Comparison of ENCODE assay signal across 14 cellular contexts in genomic region chr7:45919231-45919825, GRCh38. TPM values are rescaled to one million over a fixed set of nuclear protein-coding genes. Genes with fewer than 3 reads are reported as not detected.
DNase-seq lines count a peak whose midpoint lies in the region; ATAC-seq and TF ChIP-seq lines count a peak whose summit lies in the region.
"Had no signal": no experiment of that assay in that cellular context is flagged by ENCODE, and none has a peak within 500 bp of the region (broad histone marks: within the 10 kb centered on the region; RNA-seq: fewer than 3 reads in every experiment).

No MANE protein-coding gene starts in this region.

- WGBS in psoas muscle, 3 donors: 9 to 15% (median 10%) methylated on average over 10 of the region's 10 CpGs

- H3K9me3 ChIP-seq in CD4-positive, alpha-beta memory T cell (ENCODE audit: control insufficient read depth in 1 of 2, low read length in 2 of 2): no peaks in the 10 kb centered on the region
- H3K9me3 ChIP-seq in MM.1S (replicated peaks; ENCODE audit: insufficient read depth, low read length): no peaks in the 10 kb centered on the region
- H3K9me3 ChIP-seq in psoas muscle: no peaks in the 10 kb centered on the region
- H3K9me3 ChIP-seq: mucosa of descending colon had no signal

- no peaks in the 10 kb centered on the region for H3K79me2 ChIP-seq in MM.1S (ENCODE audit: low read length)

- no peak overlapping the region for H3K27ac Mint-ChIP-seq in CD4-positive, alpha-beta memory T cell
- H3K27ac Mint-ChIP-seq in effector memory CD8-positive, alpha-beta T cell: no peak overlapping the region

- H3K4me3 Mint-ChIP-seq in CD4-positive, alpha-beta memory T cell: peak overlapping the region in 7 of 8 donors; percentile 75 to 89 (median 81)
- H3K4me3 Mint-ChIP-seq in effector memory CD8-positive, alpha-beta T cell: peak overlapping the region in 1 of 2 donors; percentile 19

- CTCF ChIA-PET in CD4-positive, alpha-beta memory T cell (lab: Charles Lee; ENCODE audit: partially characterized antibody): interaction anchor here (1.0 to 3.2 kb wide), 10 partner anchors 15 to 1173 kb away, joined by 3 to 12 read pairs (median 7); no protein-coding TSS in a partner anchor

- H3K27ac ChIP-seq in CD4-positive, alpha-beta memory T cell (ENCODE audit: low read depth, low read length): no peak overlapping the region
- peak overlapping the region; percentile 30; the same call in 1 of the 2 replicates for H3K27ac ChIP-seq in MM.1S (ENCODE audit: low read length)
- H3K27ac ChIP-seq in psoas muscle: no peak overlapping the region
- H3K27ac ChIP-seq: epithelial cell of prostate had no signal

- no peak for ATAC-seq in psoas muscle
- ATAC-seq in effector memory CD8-positive, alpha-beta T cell (replicated peaks): no peak
- ATAC-seq: mucosa of descending colon had no signal

- peaks cover 30 to 38% of the 10 kb centered on the region in 2 donors for H3K27me3 Mint-ChIP-seq in CD4-positive, alpha-beta memory T cell
- peaks cover 42 to 79% of the 10 kb centered on the region in 2 donors for H3K27me3 Mint-ChIP-seq in effector memory CD8-positive, alpha-beta T cell

- intact Hi-C loops in CD4-positive, alpha-beta memory T cell (cut with micrococcal nuclease): loop anchor here (5.0 kb wide), 1 partner anchor 1898 kb away; no protein-coding TSS in a partner anchor
- intact Hi-C loops in psoas muscle (cut with DNase I): loop anchor here (2.0 to 10.0 kb wide), 2 partner anchors 433 to 435 kb away; no protein-coding TSS in a partner anchor

- peaks cover 9% of the 10 kb centered on the region for H3K27me3 ChIP-seq in CD4-positive, alpha-beta memory T cell (ENCODE audit: insufficient read depth, low read length)
- H3K27me3 ChIP-seq in MM.1S (replicated peaks; ENCODE audit: insufficient read depth, low read length): no peaks in the 10 kb centered on the region
- peaks cover 0 to 59% (median 16%) of the 10 kb centered on the region in 3 donors for H3K27me3 ChIP-seq in psoas muscle (ENCODE audit: insufficient read depth in 3 of 3, low read length in 2 of 3)
- peaks cover 48% of the 10 kb centered on the region for H3K27me3 ChIP-seq in H7 (ENCODE audit: control insufficient read depth, insufficient read depth, low read length)

- POLR2A ChIA-PET in CD4-positive, alpha-beta memory T cell (lab: Charles Lee; ENCODE audit: partially characterized antibody): interaction anchor here (1.5 kb wide), 1 partner anchor 21 kb away, joined by 5 read pairs; no protein-coding TSS in a partner anchor

- peaks cover 23% of the 10 kb centered on the region for H3F3A ChIP-seq in MM.1S (ENCODE audit: insufficient read depth, low read length)

- H3K9me3 Mint-ChIP-seq in CD4-positive, alpha-beta memory T cell: no peaks in the 10 kb centered on the region
- no peaks in the 10 kb centered on the region for H3K9me3 Mint-ChIP-seq in effector memory CD8-positive, alpha-beta T cell

- H3K9me2 ChIP-seq in MM.1S (replicated peaks; ENCODE audit: insufficient read depth, low read length): no peaks in the 10 kb centered on the region

- in situ Hi-C loops in ACHN (cut with HindIII; ENCODE audit: low pct_ligation_motif_present, low pct_unique_long_range_greater_than_20kb, low sequenced_read_pairs): no loop called here

- H3K4me1 Mint-ChIP-seq in CD4-positive, alpha-beta memory T cell: peaks cover 13 to 54% (median 28%) of the 10 kb centered on the region in 4 donors
- peaks cover 11 to 17% of the 10 kb centered on the region in 2 donors for H3K4me1 Mint-ChIP-seq in effector memory CD8-positive, alpha-beta T cell (ENCODE audit: low read depth in 2 of 2)

- no peak for TF ChIP-seq CTCF in MM.1S (IDR thresholded peaks at IDR 0.05; ENCODE audit: low read length)
- no peak for TF ChIP-seq CTCF in fibroblast of pulmonary artery (IDR thresholded peaks at IDR 0.05; ENCODE audit: low read length, missing control alignments)
- TF ChIP-seq CTCF in psoas muscle (IDR thresholded peaks at IDR 0.05): no peak
- no peak for TF ChIP-seq CTCF in GM20000 (IDR thresholded peaks at IDR 0.05; ENCODE audit: extremely low read depth, missing control alignments)

- no peak overlapping the region for H3K9ac ChIP-seq in MM.1S (ENCODE audit: low read length)

- H2AFZ ChIP-seq in MM.1S (ENCODE audit: low read length): no peak overlapping the region

- peak overlapping the region; percentile 86 for H3K4me2 ChIP-seq in MM.1S (ENCODE audit: low read depth, low read length)

- no peak for DNase-seq in CD4-positive, alpha-beta memory T cell
- DNase-seq in MM.1S: no peak
- DNase-seq in fibroblast of pulmonary artery (ENCODE audit: low read depth): no peak
- DNase-seq in psoas muscle: no peak
- DNase-seq in H7: no peak
- DNase-seq in ACHN: no peak
- no peak for DNase-seq in GM20000 (ENCODE audit: low spot score)
- DNase-seq in effector memory CD8-positive, alpha-beta T cell: no peak
- DNase-seq: activated gamma-delta T cell, GF-D8, mucosa of descending colon, NCI-H510A treated with DMSO at 0.1 percent for 48 hours, T1000 had no signal

- no peak overlapping the region for H3K4me3 ChIP-seq in CD4-positive, alpha-beta memory T cell (ENCODE audit: low read length in 2 of 2)
- H3K4me3 ChIP-seq in MM.1S (ENCODE audit: low read length): peak overlapping the region; percentile 65
- H3K4me3 ChIP-seq in fibroblast of pulmonary artery (replicated peaks; ENCODE audit: low read depth, low read length): peak overlapping the region; percentile 5
- peak overlapping the region; percentile 65 for H3K4me3 ChIP-seq in psoas muscle
- H3K4me3 ChIP-seq in H7 (ENCODE audit: insufficient read depth, low read depth, low read length): no peak overlapping the region
- H3K4me3 ChIP-seq: mucosa of descending colon had no signal

- H4K20me1 ChIP-seq in MM.1S (ENCODE audit: insufficient read depth, low read length): no peaks in the 10 kb centered on the region

- peaks cover 0 to 2% of the 10 kb centered on the region in 2 donors for H3K36me3 Mint-ChIP-seq in CD4-positive, alpha-beta memory T cell
- peaks cover 9% of the 10 kb centered on the region for H3K36me3 Mint-ChIP-seq in effector memory CD8-positive, alpha-beta T cell (ENCODE audit: insufficient read depth)

- H3K4me1 ChIP-seq in CD4-positive, alpha-beta memory T cell (ENCODE audit: insufficient read depth, low read length): peaks cover 42% of the 10 kb centered on the region
- H3K4me1 ChIP-seq in MM.1S (ENCODE audit: low read length) (peaks cover 21% of the 10 kb centered on the region; the same call in 1 of the 2 replicates), psoas muscle (peaks cover 16% of the 10 kb centered on the region)

- no peaks in the 10 kb centered on the region for H3K36me3 ChIP-seq in CD4-positive, alpha-beta memory T cell (ENCODE audit: insufficient read depth, low read length)
- H3K36me3 ChIP-seq in MM.1S (replicated peaks; ENCODE audit: insufficient read depth, low read length) (no peaks in the 10 kb centered on the region), psoas muscle (ENCODE audit: insufficient read depth in 1 of 2, low read depth in 1 of 2) (no peaks in the 10 kb centered on the region), H7 (replicated peaks; ENCODE audit: control insufficient read depth, insufficient read depth, low read length) (no peaks in the 10 kb centered on the region)

RNA-seq across cellular contexts. Expression of gene IGFBP3, which starts 1.7 kb away (rescaled TPM):
- total RNA-seq in CD4-positive, alpha-beta memory T cell: 10 to 100 TPM; 18.4 to 19.0 TPM
- 10 to 100 TPM; 10.4 to 12.9 TPM for polyA plus RNA-seq in CD4-positive, alpha-beta memory T cell
- 10 to 100 TPM; 13.9 to 62.6 (median 38.7) TPM for total RNA-seq in psoas muscle
- polyA plus RNA-seq in psoas muscle: 100 to 1,000 TPM in 1 of 3 donors, 10 to 100 TPM in 2; 19.8 to 114 (median 26.4) TPM
- total RNA-seq in H7 (2014; rRNA removed; shearing (Covaris generic)): 2.7 and 5.6 TPM in 2 replicates

RNA-seq across cellular contexts. Expression of gene IGFBP1, which starts 31.0 kb away (rescaled TPM):
- total RNA-seq in CD4-positive, alpha-beta memory T cell: not detected
- not detected for polyA plus RNA-seq in CD4-positive, alpha-beta memory T cell
- total RNA-seq in psoas muscle: not detected
- polyA plus RNA-seq in psoas muscle: not detected
- total RNA-seq in H7 (2014; rRNA removed; shearing (Covaris generic)): not detected in 2 replicates
- total RNA-seq: mucosa of descending colon had no signal

RNA-seq across cellular contexts. Expression of gene CCDC201, which starts 46.4 kb away (rescaled TPM):
- not detected for total RNA-seq in CD4-positive, alpha-beta memory T cell
- polyA plus RNA-seq in CD4-positive, alpha-beta memory T cell: not detected
- not detected for total RNA-seq in psoas muscle
- not detected for polyA plus RNA-seq in psoas muscle
- total RNA-seq in H7 (2014; rRNA removed; shearing (Covaris generic)): not detected in 2 replicates
- total RNA-seq: mucosa of descending colon had no signal

Comparison
In these comparisons a context has a peak if more than half of its experiments do, and no peak if none do; other contexts are left out.
1. H3K4me3 ChIP-seq: peak in MM.1S (single experiment), fibroblast of pulmonary artery (single experiment) and psoas muscle (single experiment); none in CD4-positive, alpha-beta memory T cell (0 of 2) and H7 (single experiment).